In genomic region chr5:116256717-116257116, GRCh38 we compare ENCODE assay signal across 4 cellular contexts.
"Had no signal": no experiment of that assay in that cellular context is flagged by ENCODE, and none has a peak within 500 bp of the region (broad histone marks: within the 10 kb centered on the region; RNA-seq: fewer than 3 reads in every experiment).

No MANE protein-coding gene starts in this region.

- DNase-seq: H9, HCEC 1CT, IMR-90 had no signal

- ATAC-seq: GM23338 had no signal

- H3K4me2 ChIP-seq: GM23338 had no signal

- H3K4me3 ChIP-seq: GM23338 had no signal

- H2AFZ ChIP-seq: GM23338 had no signal
